In the genomic region with DNA sequence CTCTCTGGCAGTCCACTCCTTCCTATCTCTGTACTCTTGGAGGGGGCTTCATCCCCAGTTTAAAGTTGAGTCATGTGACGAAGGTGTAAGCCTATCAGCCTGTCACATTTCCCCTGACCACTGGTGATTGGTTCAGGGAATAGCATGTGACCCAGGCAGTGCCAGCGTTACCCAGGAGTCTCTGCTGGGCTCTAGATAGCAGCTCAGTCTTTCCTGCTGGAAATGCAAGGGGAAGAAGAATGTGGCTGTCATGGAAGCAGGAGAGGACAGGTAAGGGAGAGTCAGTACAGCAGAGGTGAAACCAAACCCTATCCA, we compare ENCODE assay signal across 1 cellular context.
TF ChIP-seq lines count a peak whose summit lies in the region.

No MANE protein-coding gene starts in this region.

TF ChIP-seq in WTC11, 78 proteins besides CTCF, POLR2A, EP300 and RAD21 (continued from another document):
- TF ChIP-seq AFF4 (CRISPR knock-in tag; IDR thresholded peaks at IDR 0.05; ENCODE audit: borderline replicate concordance) (no peak), ESRRA (CRISPR knock-in tag; IDR thresholded peaks at IDR 0.05; ENCODE audit: borderline replicate concordance) (no peak), NR2C2 (CRISPR knock-in tag; IDR thresholded peaks at IDR 0.05) (no peak), SP1 (CRISPR knock-in tag; conservative IDR thresholded peaks at IDR 0.05) (no peak)
- TF ChIP-seq, protein P1, sequence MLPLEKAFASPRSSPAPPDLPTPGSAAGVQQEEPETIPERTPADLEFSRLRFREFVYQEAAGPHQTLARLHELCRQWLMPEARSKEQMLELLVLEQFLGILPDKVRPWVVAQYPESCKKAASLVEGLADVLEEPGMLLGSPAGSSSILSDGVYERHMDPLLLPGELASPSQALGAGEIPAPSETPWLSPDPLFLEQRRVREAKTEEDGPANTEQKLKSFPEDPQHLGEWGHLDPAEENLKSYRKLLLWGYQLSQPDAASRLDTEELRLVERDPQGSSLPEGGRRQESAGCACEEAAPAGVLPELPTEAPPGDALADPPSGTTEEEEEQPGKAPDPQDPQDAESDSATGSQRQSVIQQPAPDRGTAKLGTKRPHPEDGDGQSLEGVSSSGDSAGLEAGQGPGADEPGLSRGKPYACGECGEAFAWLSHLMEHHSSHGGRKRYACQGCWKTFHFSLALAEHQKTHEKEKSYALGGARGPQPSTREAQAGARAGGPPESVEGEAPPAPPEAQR (CRISPR knock-in tag; IDR thresholded peaks at IDR 0.05) = no peak
- TF ChIP-seq, protein P2, sequence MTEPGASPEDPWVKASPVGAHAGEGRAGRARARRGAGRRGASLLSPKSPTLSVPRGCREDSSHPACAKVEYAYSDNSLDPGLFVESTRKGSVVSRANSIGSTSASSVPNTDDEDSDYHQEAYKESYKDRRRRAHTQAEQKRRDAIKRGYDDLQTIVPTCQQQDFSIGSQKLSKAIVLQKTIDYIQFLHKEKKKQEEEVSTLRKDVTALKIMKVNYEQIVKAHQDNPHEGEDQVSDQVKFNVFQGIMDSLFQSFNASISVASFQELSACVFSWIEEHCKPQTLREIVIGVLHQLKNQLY (CRISPR knock-in tag; IDR thresholded peaks at IDR 0.05) = no peak
- TF ChIP-seq, protein P3, sequence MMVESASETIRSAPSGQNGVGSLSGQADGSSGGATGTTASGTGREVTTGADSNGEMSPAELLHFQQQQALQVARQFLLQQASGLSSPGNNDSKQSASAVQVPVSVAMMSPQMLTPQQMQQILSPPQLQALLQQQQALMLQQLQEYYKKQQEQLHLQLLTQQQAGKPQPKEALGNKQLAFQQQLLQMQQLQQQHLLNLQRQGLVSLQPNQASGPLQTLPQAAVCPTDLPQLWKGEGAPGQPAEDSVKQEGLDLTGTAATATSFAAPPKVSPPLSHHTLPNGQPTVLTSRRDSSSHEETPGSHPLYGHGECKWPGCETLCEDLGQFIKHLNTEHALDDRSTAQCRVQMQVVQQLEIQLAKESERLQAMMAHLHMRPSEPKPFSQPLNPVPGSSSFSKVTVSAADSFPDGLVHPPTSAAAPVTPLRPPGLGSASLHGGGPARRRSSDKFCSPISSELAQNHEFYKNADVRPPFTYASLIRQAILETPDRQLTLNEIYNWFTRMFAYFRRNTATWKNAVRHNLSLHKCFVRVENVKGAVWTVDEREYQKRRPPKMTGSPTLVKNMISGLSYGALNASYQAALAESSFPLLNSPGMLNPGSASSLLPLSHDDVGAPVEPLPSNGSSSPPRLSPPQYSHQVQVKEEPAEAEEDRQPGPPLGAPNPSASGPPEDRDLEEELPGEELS (CRISPR knock-in tag; IDR thresholded peaks at IDR 0.05) = no peak
TF ChIP-seq in WTC11: peak in this region for 2.
